In the genomic region with DNA sequence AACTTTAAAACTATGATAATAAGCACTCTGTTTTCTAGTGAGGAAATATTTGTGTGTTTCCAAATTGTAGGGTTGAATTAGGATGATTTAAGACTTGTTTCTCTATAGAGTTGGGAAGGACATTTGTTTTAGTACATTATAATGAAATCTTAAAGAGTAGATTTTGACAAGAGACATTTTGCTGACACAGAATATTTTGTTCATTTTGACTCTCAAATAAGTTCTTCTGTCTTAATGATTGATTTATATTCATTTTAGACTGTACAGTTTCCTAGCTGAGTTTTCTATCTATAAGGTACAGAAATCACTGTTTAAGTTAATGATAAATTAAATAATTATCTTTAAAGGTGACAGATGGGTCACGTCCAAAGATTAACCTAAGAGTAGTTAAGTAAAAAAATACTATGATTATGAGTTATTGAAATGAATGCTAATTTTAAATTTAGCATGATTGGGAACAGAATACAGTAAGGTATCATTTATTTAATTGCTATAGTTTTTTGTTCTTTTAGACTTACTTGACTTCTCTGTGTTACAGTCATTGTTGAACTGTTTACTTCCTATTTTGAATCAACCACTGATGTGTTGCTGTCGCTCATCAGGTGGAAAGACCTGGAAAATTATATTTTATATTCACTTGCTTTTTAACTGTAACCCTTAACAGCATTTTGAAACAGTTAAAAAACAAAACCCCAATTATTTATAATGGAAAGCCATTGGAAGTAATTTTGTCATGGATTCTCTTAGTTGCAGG, we compare ENCODE assay signal across 19 cellular contexts. TPM values are rescaled to one million over a fixed set of nuclear protein-coding genes. Genes with fewer than 3 reads are reported as not detected.
DNase-seq lines count a peak whose midpoint lies in the region; ATAC-seq, FAIRE-seq and TF ChIP-seq lines count a peak whose summit lies in the region.
"Had no signal": no experiment of that assay in that cellular context is flagged by ENCODE, and none has a peak within 500 bp of the region (broad histone marks: within the 10 kb centered on the region; RNA-seq: fewer than 3 reads in every experiment).

No MANE protein-coding gene starts in this region.

- CTCF ChIA-PET in HepG2 (lab: Yijun Ruan, JAX; ENCODE audit: low intra/inter-chr PET ratio, low total read pairs) (no interaction called here), K562 (lab: Yijun Ruan, JAX; ENCODE audit: low intra/inter-chr PET ratio) (no interaction called here), PC-9 (lab: Charles Lee) (no interaction called here)

- H3K4me3 ChIP-seq in HepG2 (replicated peaks in 1 of 3; ENCODE audit: insufficient read depth in 1 of 3, low read depth in 2 of 3, low read length in 3 of 3), result no peak overlapping the region
- no peak overlapping the region for H3K4me3 ChIP-seq in right lobe of liver
- H3K4me3 ChIP-seq in KMS-11 (IDR thresholded peaks at IDR 0.05; ENCODE audit: insufficient read depth, low read depth, low read length), result no peak overlapping the region
- no peak overlapping the region for H3K4me3 ChIP-seq in K562
- H3K4me3 ChIP-seq in PC-9, result no peak overlapping the region
- H3K4me3 ChIP-seq in dorsolateral prefrontal cortex, result no peak overlapping the region
- H3K4me3 ChIP-seq: HAP-1 had no signal

- H3K9me3 Mint-ChIP-seq in stimulated activated naive B cell treated with anti-CD40 and anti-IgM and Interleukin-4, amounts not matched to agents 10 μg/mL and 1 μg/mL and 100 μg/mL, for 72 hours, result no peaks in the 10 kb centered on the region
- H3K9me3 Mint-ChIP-seq: CD4-positive, alpha-beta T cell; HFFc6 had no signal

- FAIRE-seq in HepG2 (lab: Jason Lieb, UNC) (no peak), K562 (lab: Jason Lieb, UNC) (no peak)
- FAIRE-seq: H1 had no signal

- in situ Hi-C loops in HepG2 (cut with HindIII; ENCODE audit: extremely low pct_ligation_motif_present, low pct_unique_long_range_greater_than_20kb) (no loop called here), K562 (cut with MboI) (no loop called here)

- H3K36me3 Mint-ChIP-seq in stimulated activated naive B cell treated with anti-CD40 and anti-IgM and Interleukin-4, amounts not matched to agents 10 μg/mL and 1 μg/mL and 100 μg/mL, for 72 hours, result peaks cover 3 to 4% of the 10 kb centered on the region in 2 donors

- peaks cover 11% of the 10 kb centered on the region; the same call in 1 of the 2 replicates for H3K4me1 ChIP-seq in HepG2 (ENCODE audit: insufficient read depth, low read length)
- peaks cover 0 to 4% (median 0%) of the 10 kb centered on the region in 4 donors for H3K4me1 ChIP-seq in right lobe of liver
- peaks cover 73% of the 10 kb centered on the region for H3K4me1 ChIP-seq in KMS-11 (ENCODE audit: low read depth, poor library complexity, severe bottlenecking)
- no peaks in the 10 kb centered on the region for H3K4me1 ChIP-seq in K562 (replicated peaks in 1 of 2; ENCODE audit: control insufficient read depth in 2 of 2, insufficient read depth in 2 of 2, low read length in 2 of 2)
- H3K4me1 ChIP-seq in PC-9 (replicated peaks; ENCODE audit: insufficient read depth), result no peaks in the 10 kb centered on the region

- TF ChIP-seq CTCF in HepG2 (CRISPR knock-in tag; IDR thresholded peaks at IDR 0.05) (no peak), right lobe of liver (IDR thresholded peaks at IDR 0.05) (no peak), KMS-11 (conservative IDR thresholded peaks at IDR 0.05; ENCODE audit: low read depth, low read length) (no peak), K562 (IDR thresholded peaks at IDR 0.05 in 2 of 3, conservative IDR thresholded peaks at IDR 0.05 in 1 of 3; ENCODE audit: insufficient read depth in 2 of 3, low read depth in 1 of 3, low read length in 3 of 3) (no peak), PC-9 (conservative IDR thresholded peaks at IDR 0.05) (no peak), dorsolateral prefrontal cortex (IDR thresholded peaks at IDR 0.05 in 54 of 56, conservative IDR thresholded peaks at IDR 0.05 in 2 of 56; ENCODE audit: low read depth in 1 of 56, partially characterized antibody in 56 of 56) (no peak)

- H3K27me3 Mint-ChIP-seq in stimulated activated naive B cell treated with anti-CD40 and anti-IgM and Interleukin-4, amounts not matched to agents 10 μg/mL and 1 μg/mL and 100 μg/mL, for 72 hours, result no peaks in the 10 kb centered on the region
- H3K27me3 Mint-ChIP-seq: CD4-positive, alpha-beta T cell had no signal

- H3K27ac ChIP-seq in HepG2 (ENCODE audit: extremely low read length, insufficient read depth, low read length) (no peak overlapping the region), right lobe of liver (no peak overlapping the region), KMS-11 (no peak overlapping the region), K562 (ENCODE audit: extremely low read depth, low read depth, low read length) (no peak overlapping the region), PC-9 (no peak overlapping the region), dorsolateral prefrontal cortex (no peak overlapping the region)
- H3K27ac ChIP-seq: 22Rv1 had no signal

- H3K9ac ChIP-seq in HepG2 (ENCODE audit: insufficient read depth, low read depth, low read length) (no peak overlapping the region), KMS-11 (no peak overlapping the region), K562 (ENCODE audit: insufficient read depth in 1 of 2, low read depth in 2 of 2, low read length in 2 of 2) (no peak overlapping the region)

- TF ChIP-seq POLR2A in HepG2 (IDR thresholded peaks at IDR 0.05; ENCODE audit: insufficient read depth in 1 of 2, low read depth in 2 of 2, low read length in 2 of 2) (no peak), right lobe of liver (IDR thresholded peaks at IDR 0.05) (no peak), K562 (conservative IDR thresholded peaks at IDR 0.05) (no peak)

- intact Hi-C loops in HepG2 (cut with micrococcal nuclease; ENCODE audit: unreplicated experiment), result no loop called here
- intact Hi-C loops in right lobe of liver (cut with DNase I), result no loop called here
- intact Hi-C loops in K562 (cut with micrococcal nuclease), result no loop called here
- intact Hi-C loops in PC-9 (cut with micrococcal nuclease; ENCODE audit: unreplicated experiment), result no loop called here
- intact Hi-C loops in dorsolateral prefrontal cortex (cut with DNase I), result loop anchor here in 1 of 2 donors (10.0 kb wide), 1 partner anchor 132 kb away; no protein-coding TSS in a partner anchor

- H4K20me1 ChIP-seq in HepG2 (ENCODE audit: insufficient read depth, low read length), result no peaks in the 10 kb centered on the region
- peaks cover 57% of the 10 kb centered on the region for H4K20me1 ChIP-seq in KMS-11 (ENCODE audit: insufficient read depth)
- no peaks in the 10 kb centered on the region for H4K20me1 ChIP-seq in K562 (replicated peaks; ENCODE audit: control insufficient read depth, insufficient read depth, low read length)
- H4K20me1 ChIP-seq in PC-9 (ENCODE audit: insufficient read depth), result no peaks in the 10 kb centered on the region

- H3K9me3 ChIP-seq in HepG2 (ENCODE audit: low read length), result no peaks in the 10 kb centered on the region
- no peaks in the 10 kb centered on the region for H3K9me3 ChIP-seq in right lobe of liver
- no peaks in the 10 kb centered on the region for H3K9me3 ChIP-seq in K562 (replicated peaks; ENCODE audit: control insufficient read depth, insufficient read depth, low read depth, low read length)
- H3K9me3 ChIP-seq in PC-9 (ENCODE audit: insufficient read depth, low read depth), result no peaks in the 10 kb centered on the region
- H3K9me3 ChIP-seq: HAP-1 had no signal

- H3K27ac Mint-ChIP-seq in stimulated activated naive B cell treated with anti-CD40 and anti-IgM and Interleukin-4, amounts not matched to agents 10 μg/mL and 1 μg/mL and 100 μg/mL, for 72 hours, result no peak overlapping the region
- H3K27ac Mint-ChIP-seq: CD4-positive, alpha-beta T cell; HFFc6 had no signal

- no peak for ATAC-seq in HepG2
- ATAC-seq in right lobe of liver, result no peak
- no peak for ATAC-seq in K562
- peak; percentile 61 to 64 for ATAC-seq in stimulated activated naive B cell treated with anti-CD40 and anti-IgM and Interleukin-4, amounts not matched to agents 10 μg/mL and 1 μg/mL and 100 μg/mL, for 72 hours (replicated peaks)

- no peaks in the 10 kb centered on the region for H3K9me1 ChIP-seq in K562 (ENCODE audit: control insufficient read depth, insufficient read depth, low read length)

- DNase-seq in HepG2 (ENCODE audit: low spot score) (no peak), right lobe of liver (no peak), K562 (ENCODE audit: extremely low read depth in 1 of 4, low spot score in 3 of 4) (no peak), PC-9 (no peak), dorsolateral prefrontal cortex (no peak), EL (no peak)
- DNase-seq in stimulated activated naive B cell treated with anti-CD40 and anti-IgM and Interleukin-4, amounts not matched to agents 10 μg/mL and 1 μg/mL and 100 μg/mL, for 72 hours, result no peak
- DNase-seq: AML-193; C1 segment of cervical spinal cord; Calu3; CD4-positive, alpha-beta T cell; DMS 273 treated with DMSO at 0.1 percent for 48 hours; DMS79; HFFc6; Kasumi-1 had no signal

- no peak overlapping the region for H3K4me2 ChIP-seq in HepG2 (ENCODE audit: low read depth, low read length)
- H3K4me2 ChIP-seq in KMS-11, result peak overlapping the region; percentile 16; the same call in 1 of the 2 replicates
- no peak overlapping the region for H3K4me2 ChIP-seq in K562 (ENCODE audit: insufficient read depth, low read length)
- H3K4me2 ChIP-seq in PC-9, result no peak overlapping the region

- H3K4me1 Mint-ChIP-seq in stimulated activated naive B cell treated with anti-CD40 and anti-IgM and Interleukin-4, amounts not matched to agents 10 μg/mL and 1 μg/mL and 100 μg/mL, for 72 hours, result peaks cover 9 to 33% of the 10 kb centered on the region in 2 donors

- no peak overlapping the region for H2AFZ ChIP-seq in HepG2 (ENCODE audit: low read length)
- H2AFZ ChIP-seq in KMS-11 (ENCODE audit: low read depth), result no peak overlapping the region
- H2AFZ ChIP-seq in K562 (ENCODE audit: low read depth, low read length), result no peak overlapping the region
- no peak overlapping the region for H2AFZ ChIP-seq in PC-9

- no peaks in the 10 kb centered on the region for H3K9me2 ChIP-seq in PC-9 (ENCODE audit: insufficient read depth)

- no peaks in the 10 kb centered on the region for H3K79me2 ChIP-seq in HepG2 (ENCODE audit: insufficient read depth, low read length)
- H3K79me2 ChIP-seq in KMS-11 (ENCODE audit: insufficient read depth, low read depth), result peaks cover 100% of the 10 kb centered on the region
- no peaks in the 10 kb centered on the region for H3K79me2 ChIP-seq in K562 (ENCODE audit: control insufficient read depth, insufficient read depth, low read length)
- no peaks in the 10 kb centered on the region for H3K79me2 ChIP-seq in PC-9 (ENCODE audit: low read depth)

- TF ChIP-seq EP300 in HepG2 (IDR thresholded peaks at IDR 0.05; ENCODE audit: low read depth in 2 of 2, low read length in 2 of 2), result no peak
- no peak for TF ChIP-seq EP300 in HepG2 (CRISPR knock-in tag; IDR thresholded peaks at IDR 0.05; ENCODE audit: borderline replicate concordance)
- no peak for TF ChIP-seq EP300 in K562 (IDR thresholded peaks at IDR 0.05; ENCODE audit: low read length)

- no peak overlapping the region for H3K4me3 Mint-ChIP-seq in stimulated activated naive B cell treated with anti-CD40 and anti-IgM and Interleukin-4, amounts not matched to agents 10 μg/mL and 1 μg/mL and 100 μg/mL, for 72 hours
- H3K4me3 Mint-ChIP-seq: CD4-positive, alpha-beta T cell; HFFc6 had no signal

- POLR2A ChIA-PET in HepG2 (lab: Yijun Ruan, JAX) (no interaction called here), K562 (lab: Yijun Ruan, JAX) (no interaction called here), PC-9 (lab: Charles Lee; ENCODE audit: unreplicated experiment) (interaction anchor here (0.6 kb wide), 1 partner anchor 511 kb away, joined by 10 read pairs; no protein-coding TSS in a partner anchor)

- 98% methylated on average over 2 of the region's 2 CpGs for whole genome bisulfite sequencing in HepG2 (ENCODE audit: low lambda C conversion rate)
- whole genome bisulfite sequencing in right lobe of liver (ENCODE audit: insufficient coverage, low coverage, low lambda C conversion rate, missing lambda C conversion rate), result 88% methylated on average over 2 of the region's 2 CpGs
- 0% methylated on average over 2 of the region's 2 CpGs for WGBS in K562 (ENCODE audit: insufficient coverage, low coverage, missing lambda C conversion rate)

- H3K27me3 ChIP-seq in HepG2 (ENCODE audit: control insufficient read depth in 1 of 2, insufficient read depth in 2 of 2, low read length in 2 of 2), result no peaks in the 10 kb centered on the region
- H3K27me3 ChIP-seq in right lobe of liver, result no peaks in the 10 kb centered on the region
- H3K27me3 ChIP-seq in KMS-11 (ENCODE audit: insufficient read depth, low read depth), result no peaks in the 10 kb centered on the region
- H3K27me3 ChIP-seq in K562 (ENCODE audit: control insufficient read depth in 2 of 2, insufficient read depth in 2 of 2, low read length in 2 of 2), result peaks cover 0 to 3% of the 10 kb centered on the region in 2 experiments; a peak in 3 of 5 replicates
- no peaks in the 10 kb centered on the region for H3K27me3 ChIP-seq in PC-9 (ENCODE audit: insufficient read depth, low read depth)
- no peaks in the 10 kb centered on the region for H3K27me3 ChIP-seq in dorsolateral prefrontal cortex

- no peaks in the 10 kb centered on the region for H3F3A ChIP-seq in PC-9 (ENCODE audit: insufficient read depth, low read depth)

- TF ChIP-seq RAD21 in HepG2 (CRISPR knock-in tag; IDR thresholded peaks at IDR 0.05), result no peak
- no peak for TF ChIP-seq RAD21 in K562 (CRISPR knock-in tag; conservative IDR thresholded peaks at IDR 0.05 in 1 of 2, IDR thresholded peaks at IDR 0.05 in 1 of 2)

- H3K36me3 ChIP-seq in HepG2 (replicated peaks in 1 of 2; ENCODE audit: control insufficient read depth in 1 of 2, insufficient read depth in 2 of 2, low read length in 2 of 2) (no peaks in the 10 kb centered on the region), right lobe of liver (no peaks in the 10 kb centered on the region), KMS-11 (ENCODE audit: insufficient read depth) (peaks cover 5% of the 10 kb centered on the region; the same call in 1 of the 2 replicates), K562 (ENCODE audit: control insufficient read depth, insufficient read depth, low read length) (no peaks in the 10 kb centered on the region), PC-9 (ENCODE audit: low read depth) (no peaks in the 10 kb centered on the region)
- H3K36me3 ChIP-seq: HAP-1 had no signal

- BruUV-seq in HepG2 (replicated peaks; lab: Mats Ljungman, UMichigan) (no TSS peak), K562 (replicated peaks; lab: Mats Ljungman, UMichigan) (no TSS peak), PC-9 (replicated peaks; lab: Mats Ljungman, UMichigan) (no TSS peak)

RNA-seq across cellular contexts. Expression of a gene that starts 19.5 kb away (rescaled TPM):
- 9.1 and 11.2 TPM in 2 replicates for total RNA-seq in HepG2 (2016; rRNA removed; fragmentation: Illumina TruSeq; extraction: Trizol)
- 5.7 and 6.3 TPM in 2 replicates for total RNA-seq in HepG2 (2016; cell fraction: cytosol; rRNA removed; fragmentation: Illumina TruSeq; extraction: Trizol; ENCODE audit: low read depth)
- 9.3 and 12.6 TPM in 2 replicates for total RNA-seq in HepG2 (2016; cell fraction: insoluble cytoplasmic fraction; rRNA removed; fragmentation: Illumina TruSeq; extraction: Trizol)
- 9.0 and 10.8 TPM in 2 replicates for total RNA-seq in HepG2 (2016; cell fraction: membrane; rRNA removed; fragmentation: Illumina TruSeq; extraction: Trizol)
- total RNA-seq in HepG2 (2016; cell fraction: nucleus; rRNA removed; fragmentation: Illumina TruSeq; extraction: Trizol), result 33.5 and 37.6 TPM in 2 replicates
- 4.0 and 6.0 TPM in 2 replicates for polyA plus RNA-seq in HepG2 (2011; rRNA removed)
- polyA plus RNA-seq in HepG2 (2011; cell fraction: cytosol; rRNA removed), result 3.6 and 3.8 TPM in 2 replicates
- 2.9 and 3.4 TPM in 2 replicates for polyA plus RNA-seq in HepG2 (2011; cell fraction: nucleus; rRNA removed)
- polyA plus RNA-seq in HepG2 (2012), result 3.7 and 4.6 TPM in 2 replicates
- polyA plus RNA-seq in HepG2 (2016; cell fraction: cytosol; fragmentation: Illumina TruSeq; extraction: Trizol; ENCODE audit: low read depth), result 4.4 and 6.4 TPM in 2 replicates
- 12.2 and 14.4 TPM in 2 replicates for polyA plus RNA-seq in HepG2 (2016; cell fraction: insoluble cytoplasmic fraction; fragmentation: Illumina TruSeq; extraction: Trizol; ENCODE audit: low read depth)
- 10.9 and 12.0 TPM in 2 replicates for polyA plus RNA-seq in HepG2 (2016; cell fraction: membrane; fragmentation: Illumina TruSeq; extraction: Trizol; ENCODE audit: low read depth)
- polyA plus RNA-seq in HepG2 (2016; cell fraction: nucleus; fragmentation: Illumina TruSeq; extraction: Trizol; ENCODE audit: insufficient read depth, low read depth), result 13.5 and 14.5 TPM in 2 replicates
- polyA minus RNA-seq in HepG2 (2011; rRNA and poly(A)+ RNA removed; ENCODE audit: low replicate concordance), result 13.3 and 40.9 TPM in 2 replicates
- 2.7 and 4.6 TPM in 2 replicates for polyA minus RNA-seq in HepG2 (2011; cell fraction: cytosol; rRNA and poly(A)+ RNA removed)
- polyA minus RNA-seq in HepG2 (2011; cell fraction: nucleus; rRNA and poly(A)+ RNA removed), result 36.1 and 42.9 TPM in 2 replicates
- 10 to 100 TPM; 13.0 to 20.2 (median 15.0) TPM for total RNA-seq in right lobe of liver
- total RNA-seq in K562 (2011; cell fraction: chromatin; rRNA removed; ENCODE audit: low replicate concordance), result 2.8 and 5.5 TPM in 2 replicates
- 2.5 and 2.6 TPM in 2 replicates for total RNA-seq in K562 (2011; cell fraction: nucleolus; rRNA removed)
- total RNA-seq in K562 (2011; cell fraction: nucleoplasm; rRNA removed), result 4.8 and 8.5 TPM in 2 replicates
- total RNA-seq in K562 (2014; rRNA removed), result 2.9 and 5.8 TPM in 2 replicates
- total RNA-seq in K562 (2014; rRNA removed; fragmentation: Illumina TruSeq; extraction: Trizol), result 0.91 and 1.3 TPM in 2 replicates
- total RNA-seq in K562 (2015; rRNA removed; fragmentation: Illumina TruSeq; extraction: Trizol), result 0.65 and 0.98 TPM in 2 replicates
- total RNA-seq in K562 (2021), result 1.8 and 3.1 TPM in 2 replicates
- 1.0 and 2.5 TPM in 2 replicates for polyA plus RNA-seq in K562 (2011; rRNA removed)
- 0.56 and 1.2 TPM in 2 replicates for polyA plus RNA-seq in K562 (2011; cell fraction: cytosol; rRNA removed)
- polyA plus RNA-seq in K562 (2011; cell fraction: nucleus; rRNA removed), result 1.4 and 3.8 TPM in 2 replicates
- 0.91 and 1.1 TPM in 2 replicates for polyA plus RNA-seq in K562 (2012)
- 0.71 and 0.92 TPM in 2 replicates for polyA plus RNA-seq in K562 (2014; fragmentation: Illumina TruSeq; extraction: Trizol)
- polyA plus RNA-seq in K562 (2014; fragmentation: Nextera tagmentation; extraction: Ambion mirVana), result under 1 TPM; 0.14 to 0.21 TPM
- polyA plus RNA-seq in K562 (2014; rRNA removed), result 1.9 and 3.4 TPM in 2 replicates
- polyA minus RNA-seq in K562 (2011; rRNA and poly(A)+ RNA removed), result 2.6 and 4.6 TPM in 2 replicates
- polyA minus RNA-seq in K562 (2011; cell fraction: cytosol; rRNA and poly(A)+ RNA removed), result 1.3 TPM in 1 of 2 replicates, not detected in the other
- polyA minus RNA-seq in K562 (2011; cell fraction: nucleus; rRNA and poly(A)+ RNA removed), result 9.2 and 13.7 TPM in 2 replicates
- 12.0 and 18.3 TPM in 2 replicates for total RNA-seq in PC-9 (2021)
- total RNA-seq in dorsolateral prefrontal cortex, result 10 to 100 TPM in 112 of 120 experiments, 1 to 10 TPM in 8; 5.7 to 27.0 (median 15.7) TPM

RNA-seq across cellular contexts. Expression of a gene that starts 59.6 kb away (rescaled TPM):
- total RNA-seq in HepG2 (2016; rRNA removed; fragmentation: Illumina TruSeq; extraction: Trizol) (63.3 and 64.3 TPM in 2 replicates), right lobe of liver (10 to 100 TPM; 29.6 to 53.2 (median 48.3) TPM), K562 (2014; rRNA removed) (74.1 and 75.1 TPM in 2 replicates), K562 (2014; rRNA removed; fragmentation: Illumina TruSeq; extraction: Trizol) (55.3 and 59.6 TPM in 2 replicates), K562 (2015; rRNA removed; fragmentation: Illumina TruSeq; extraction: Trizol) (54.7 and 59.2 TPM in 2 replicates), K562 (2021) (68.1 and 74.3 TPM in 2 replicates), PC-9 (2021) (112 and 115 TPM in 2 replicates), dorsolateral prefrontal cortex (100 to 1,000 TPM in 8 of 120 experiments, 10 to 100 TPM in 112; 42.9 to 115 (median 74.5) TPM)
- total RNA-seq in HepG2 (2016; cell fraction: cytosol; rRNA removed; fragmentation: Illumina TruSeq; extraction: Trizol; ENCODE audit: low read depth), result 73.6 and 79.6 TPM in 2 replicates
- 50.8 and 66.4 TPM in 2 replicates for total RNA-seq in HepG2 (2016; cell fraction: insoluble cytoplasmic fraction; rRNA removed; fragmentation: Illumina TruSeq; extraction: Trizol)
- 151 and 154 TPM in 2 replicates for total RNA-seq in HepG2 (2016; cell fraction: membrane; rRNA removed; fragmentation: Illumina TruSeq; extraction: Trizol)
- total RNA-seq in HepG2 (2016; cell fraction: nucleus; rRNA removed; fragmentation: Illumina TruSeq; extraction: Trizol), result 40.3 and 49.7 TPM in 2 replicates
- polyA plus RNA-seq in HepG2 (2011; rRNA removed) (38.3 and 45.0 TPM in 2 replicates), K562 (2011; rRNA removed) (68.6 and 82.1 TPM in 2 replicates), K562 (2014; fragmentation: Illumina TruSeq; extraction: Trizol) (61.8 and 80.4 TPM in 2 replicates), K562 (2014; fragmentation: Nextera tagmentation; extraction: Ambion mirVana) (1 to 10 TPM; 2.6 to 3.3 TPM), K562 (2014; rRNA removed) (61.1 and 63.8 TPM in 2 replicates)
- 31.1 and 37.8 TPM in 2 replicates for polyA plus RNA-seq in HepG2 (2011; cell fraction: cytosol; rRNA removed)
- 19.1 and 22.9 TPM in 2 replicates for polyA plus RNA-seq in HepG2 (2011; cell fraction: nucleus; rRNA removed)
- 23.3 and 24.3 TPM in 2 replicates for polyA plus RNA-seq in HepG2 (2012)
- 152 and 156 TPM in 2 replicates for polyA plus RNA-seq in HepG2 (2016; cell fraction: cytosol; fragmentation: Illumina TruSeq; extraction: Trizol; ENCODE audit: low read depth)
- 64.7 and 77.0 TPM in 2 replicates for polyA plus RNA-seq in HepG2 (2016; cell fraction: insoluble cytoplasmic fraction; fragmentation: Illumina TruSeq; extraction: Trizol; ENCODE audit: low read depth)
- 215 and 223 TPM in 2 replicates for polyA plus RNA-seq in HepG2 (2016; cell fraction: membrane; fragmentation: Illumina TruSeq; extraction: Trizol; ENCODE audit: low read depth)
- polyA plus RNA-seq in HepG2 (2016; cell fraction: nucleus; fragmentation: Illumina TruSeq; extraction: Trizol; ENCODE audit: insufficient read depth, low read depth), result 63.9 and 70.8 TPM in 2 replicates
- 42.8 and 148 TPM in 2 replicates for polyA minus RNA-seq in HepG2 (2011; rRNA and poly(A)+ RNA removed; ENCODE audit: low replicate concordance)
- polyA minus RNA-seq in HepG2 (2011; cell fraction: cytosol; rRNA and poly(A)+ RNA removed), result 8.1 and 12.7 TPM in 2 replicates
- polyA minus RNA-seq in HepG2 (2011; cell fraction: nucleus; rRNA and poly(A)+ RNA removed), result 39.3 and 49.2 TPM in 2 replicates
- 75.9 and 114 TPM in 2 replicates for total RNA-seq in K562 (2011; cell fraction: chromatin; rRNA removed; ENCODE audit: low replicate concordance)
- 32.5 and 42.6 TPM in 2 replicates for total RNA-seq in K562 (2011; cell fraction: nucleolus; rRNA removed)
- 70.0 and 87.9 TPM in 2 replicates for total RNA-seq in K562 (2011; cell fraction: nucleoplasm; rRNA removed)
- 52.1 and 65.5 TPM in 2 replicates for polyA plus RNA-seq in K562 (2011; cell fraction: cytosol; rRNA removed)
- polyA plus RNA-seq in K562 (2011; cell fraction: nucleus; rRNA removed), result 57.0 and 69.0 TPM in 2 replicates
- 50.6 and 60.4 TPM in 2 replicates for polyA plus RNA-seq in K562 (2012)
- polyA minus RNA-seq in K562 (2011; rRNA and poly(A)+ RNA removed), result 98.5 and 101 TPM in 2 replicates
- 20.9 and 21.3 TPM in 2 replicates for polyA minus RNA-seq in K562 (2011; cell fraction: cytosol; rRNA and poly(A)+ RNA removed)
- polyA minus RNA-seq in K562 (2011; cell fraction: nucleus; rRNA and poly(A)+ RNA removed), result 42.5 and 52.8 TPM in 2 replicates

Comparison
In these comparisons a context has a peak if more than half of its experiments do, and no peak if none do; other contexts are left out.
1. ATAC-seq: peak in stimulated activated naive B cell treated with anti-CD40 and anti-IgM and Interleukin-4, amounts not matched to agents 10 μg/mL and 1 μg/mL and 100 μg/mL, for 72 hours (2 of 2); none in HepG2 (single experiment), right lobe of liver (0 of 4) and K562 (single experiment).